In the genomic region with DNA sequence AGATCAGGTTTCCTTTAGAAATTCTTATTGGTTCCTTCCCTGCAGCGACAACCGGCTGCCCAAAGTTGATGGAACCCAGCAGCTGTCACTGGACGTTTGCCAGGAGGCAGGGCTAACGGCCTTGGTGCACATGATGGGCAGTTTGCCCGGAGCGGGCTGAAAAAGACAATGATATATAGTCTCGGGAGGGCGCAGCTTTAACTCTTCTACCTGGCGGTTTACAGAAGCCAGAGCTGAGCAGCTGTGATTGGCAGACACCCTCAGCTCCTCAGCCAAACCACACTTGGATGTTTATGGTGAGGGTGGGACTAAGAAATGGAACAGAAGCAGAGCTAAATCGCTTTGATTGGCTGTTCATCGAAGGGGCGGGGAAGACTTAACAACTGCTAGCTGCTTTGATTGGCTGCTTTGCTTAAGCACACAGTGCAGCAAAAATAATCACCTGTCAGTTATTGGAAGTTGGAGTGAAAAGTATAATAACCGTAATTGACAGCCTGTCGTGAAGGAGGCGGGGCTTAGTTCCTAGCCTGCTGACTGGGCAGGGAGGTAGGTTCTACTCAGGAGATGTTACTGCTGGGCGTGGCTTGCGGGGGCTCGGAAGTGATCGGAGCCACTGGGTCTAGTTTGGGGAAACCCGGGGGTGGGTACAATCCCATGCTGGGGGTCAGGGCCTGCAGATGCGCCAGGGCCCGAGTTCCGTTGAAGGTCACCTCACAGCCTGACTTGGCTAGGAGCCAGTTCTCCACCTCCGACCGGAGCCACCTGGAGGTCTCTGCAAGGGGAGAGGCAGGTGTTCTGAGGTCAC, we compare ENCODE assay signal across 1 cellular context.
TF ChIP-seq lines count a peak whose summit lies in the region.

No MANE protein-coding gene starts in this region.

TF ChIP-seq in IMR-90, 13 proteins besides CTCF, POLR2A, EP300 and RAD21:
- TF ChIP-seq MXI1 (IDR thresholded peaks at IDR 0.05; ENCODE audit: borderline replicate concordance, low read depth, low read length) (no peak), BHLHE40 (IDR thresholded peaks at IDR 0.05; ENCODE audit: low read depth, low read length) (peak; percentile 57; the same call in 1 of the 2 replicates), SMC3 (IDR thresholded peaks at IDR 0.05; ENCODE audit: low read depth, low read length) (0 out of 2 replicates have a peak, but pooled peaks have one; percentile 1), CHD1 (IDR thresholded peaks at IDR 0.05; ENCODE audit: low read depth, low read length) (no peak)
